ENCODE assay signal across 20 cellular contexts in the genomic region with DNA sequence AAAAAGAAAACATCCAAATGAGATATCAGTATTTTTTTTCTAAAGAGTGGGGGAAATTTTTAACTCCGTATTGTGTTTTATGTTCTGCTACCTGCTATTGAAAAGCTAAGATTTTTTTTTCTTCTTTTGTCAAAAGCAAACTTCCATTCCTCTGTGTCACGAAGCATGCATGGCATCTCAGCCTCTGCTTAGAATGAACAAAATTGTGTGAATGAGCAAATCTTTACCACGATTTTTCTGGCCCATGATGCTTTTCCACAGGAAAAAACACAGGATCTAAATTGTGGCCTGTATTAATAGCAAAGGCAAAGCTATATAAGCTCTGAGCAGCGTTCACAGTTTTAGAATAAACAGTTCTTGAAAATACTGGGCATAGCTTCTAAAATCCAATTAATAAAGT.
DNase-seq lines count a peak whose midpoint lies in the region; FAIRE-seq and TF ChIP-seq lines count a peak whose summit lies in the region.
"Had no signal": no experiment of that assay in that cellular context is flagged by ENCODE, and none has a peak within 500 bp of the region (broad histone marks: within the 10 kb centered on the region; RNA-seq: fewer than 3 reads in every experiment).

No MANE protein-coding gene starts in this region.

- no peaks in the 10 kb centered on the region for H3K9me3 ChIP-seq in adipocyte (ENCODE audit: control insufficient read depth, low read length)
- H3K9me3 ChIP-seq: spleen, tibial artery had no signal

- no peaks in the 10 kb centered on the region for H3K36me3 Mint-ChIP-seq in osteocyte (ENCODE audit: unreplicated experiment)
- H3K36me3 Mint-ChIP-seq: stimulated activated naive B cell treated with anti-CD40 and anti-IgM and Interleukin-4, amounts not matched to agents 10 μg/mL and 1 μg/mL and 100 μg/mL, for 72 hours; WTC11 had no signal

- DNase-seq in H54 (ENCODE audit: insufficient read length, low spot score) = peak; percentile 4
- DNase-seq in adipocyte (ENCODE audit: low read depth) = peak; percentile 42
- peak; percentile 8 for DNase-seq in fibroblast of the aortic adventitia (ENCODE audit: low read depth)
- DNase-seq in osteocyte (ENCODE audit: extremely low spot score, unreplicated experiment) = no peak
- DNase-seq in NCI-H748 (lab: John Stamatoyannopoulos, UW; ENCODE audit: unreplicated experiment) = no peak
- no peak for DNase-seq in urothelium cell line (ENCODE audit: low spot score)
- DNase-seq in D721Med (ENCODE audit: insufficient read length, low spot score) = no peak
- no peak for DNase-seq in activated T-cell treated with anti-CD3 and anti-CD28 coated beads, Interleukin-2, amount 50 U/mL, for 48 hours
- DNase-seq: DMS53; Kasumi-1; left colon; NCI-H1417 treated with DMSO at 0.1 percent for 48 hours; posterior cingulate gyrus; spleen; stimulated activated naive B cell treated with anti-CD40 and anti-IgM and Interleukin-4, amounts not matched to agents 10 μg/mL and 1 μg/mL and 100 μg/mL, for 72 hours; T-helper 1 cell; tibial artery had no signal

- H3K36me3 ChIP-seq in adipocyte (ENCODE audit: control insufficient read depth, insufficient read depth, low read length, severe bottlenecking) = no peaks in the 10 kb centered on the region
- H3K36me3 ChIP-seq: spleen, tibial artery had no signal

- H3K4me3 ChIP-seq in adipocyte (ENCODE audit: low read length) = no peak overlapping the region
- no peak overlapping the region for H3K4me3 ChIP-seq in fibroblast of the aortic adventitia (ENCODE audit: low read depth, low read length)
- H3K4me3 ChIP-seq: coronary artery, spleen, tibial artery had no signal

- no peak overlapping the region for H3K9ac ChIP-seq in adipocyte (ENCODE audit: low read length)

- no peak for TF ChIP-seq POLR2A in H54 (IDR thresholded peaks at IDR 0.05; ENCODE audit: low read depth, low read length)

- H3K4me3 Mint-ChIP-seq in osteocyte (ENCODE audit: unreplicated experiment) = no peak overlapping the region
- H3K4me3 Mint-ChIP-seq: activated T-helper 17 cell treated with anti-CD3 and anti-CD28 coated beads, Interleukin-2, amount 50 U/mL, for 72 hours; stimulated activated naive B cell treated with anti-CD40 and anti-IgM and Interleukin-4, amounts not matched to agents 10 μg/mL and 1 μg/mL and 100 μg/mL, for 72 hours; WTC11 had no signal

- no peaks in the 10 kb centered on the region for H3K4me1 ChIP-seq in adipocyte (ENCODE audit: control insufficient read depth, insufficient read depth, low read length)
- H3K4me1 ChIP-seq: spleen, tibial artery had no signal

- no peak for TF ChIP-seq CTCF in fibroblast of the aortic adventitia (IDR thresholded peaks at IDR 0.05; ENCODE audit: insufficient read depth, low read length)
- TF ChIP-seq CTCF in osteocyte (IDR thresholded peaks at IDR 0.05) = no peak
- no peak for TF ChIP-seq CTCF in D721Med (IDR thresholded peaks at IDR 0.05; ENCODE audit: insufficient read depth, missing control alignments)

- FAIRE-seq in H54 (lab: Jason Lieb, UNC) = peak; percentile 91
- FAIRE-seq in urothelium cell line (lab: Jason Lieb, UNC) = no peak
- FAIRE-seq in D721Med (lab: Jason Lieb, UNC) = no peak

- H3K27me3 Mint-ChIP-seq in osteocyte (ENCODE audit: unreplicated experiment) = no peaks in the 10 kb centered on the region
- H3K27me3 Mint-ChIP-seq: stimulated activated naive B cell treated with anti-CD40 and anti-IgM and Interleukin-4, amounts not matched to agents 10 μg/mL and 1 μg/mL and 100 μg/mL, for 72 hours had no signal

- H3K27me3 ChIP-seq in adipocyte (replicated peaks; ENCODE audit: control insufficient read depth, insufficient read depth, low read length) = no peaks in the 10 kb centered on the region
- H3K27me3 ChIP-seq: spleen, tibial artery had no signal

- peaks cover 10% of the 10 kb centered on the region for H3K9me3 Mint-ChIP-seq in osteocyte (ENCODE audit: unreplicated experiment)
- H3K9me3 Mint-ChIP-seq: activated T-helper 17 cell treated with anti-CD3 and anti-CD28 coated beads, Interleukin-2, amount 50 U/mL, for 72 hours; stimulated activated naive B cell treated with anti-CD40 and anti-IgM and Interleukin-4, amounts not matched to agents 10 μg/mL and 1 μg/mL and 100 μg/mL, for 72 hours; WTC11 had no signal

- H3K27ac Mint-ChIP-seq in osteocyte (ENCODE audit: unreplicated experiment) = peak overlapping the region; percentile 35
- H3K27ac Mint-ChIP-seq: activated T-helper 17 cell treated with anti-CD3 and anti-CD28 coated beads, Interleukin-2, amount 50 U/mL, for 72 hours; stimulated activated naive B cell treated with anti-CD40 and anti-IgM and Interleukin-4, amounts not matched to agents 10 μg/mL and 1 μg/mL and 100 μg/mL, for 72 hours; WTC11 had no signal

- H3K4me1 Mint-ChIP-seq in osteocyte (ENCODE audit: unreplicated experiment) = peaks cover 19% of the 10 kb centered on the region
- H3K4me1 Mint-ChIP-seq: activated T-helper 17 cell treated with anti-CD3 and anti-CD28 coated beads, Interleukin-2, amount 50 U/mL, for 72 hours; stimulated activated naive B cell treated with anti-CD40 and anti-IgM and Interleukin-4, amounts not matched to agents 10 μg/mL and 1 μg/mL and 100 μg/mL, for 72 hours had no signal

Comparison
In these comparisons a context has a peak if more than half of its experiments do, and no peak if none do; other contexts are left out.
1. DNase-seq: peak in H54 (single experiment), adipocyte (single experiment) and fibroblast of the aortic adventitia (single experiment); none in osteocyte (single experiment), NCI-H748 (single experiment), urothelium cell line (single experiment), D721Med (single experiment) and activated T-cell treated with anti-CD3 and anti-CD28 coated beads, Interleukin-2, amount 50 U/mL, for 48 hours (0 of 2).